Comparison of ENCODE assay signal across 9 cellular contexts in genomic region chr14:58238252-58239247, GRCh38. TPM values are rescaled to one million over a fixed set of nuclear protein-coding genes. Genes with fewer than 3 reads are reported as not detected.
DNase-seq lines count a peak whose midpoint lies in the region; ATAC-seq, FAIRE-seq and TF ChIP-seq lines count a peak whose summit lies in the region.
"Had no signal": no experiment of that assay in that cellular context is flagged by ENCODE, and none has a peak within 500 bp of the region (broad histone marks: within the 10 kb centered on the region; RNA-seq: fewer than 3 reads in every experiment).

No MANE protein-coding gene starts in this region.

- H3K9me3 Mint-ChIP-seq in astrocyte (ENCODE audit: unreplicated experiment), result no peaks in the 10 kb centered on the region
- H3K9me3 Mint-ChIP-seq: stimulated activated naive B cell treated with anti-CD40 and anti-IgM and Interleukin-4, amounts not matched to agents 10 μg/mL and 1 μg/mL and 100 μg/mL, for 72 hours had no signal

- no peaks in the 10 kb centered on the region for H3K27me3 ChIP-seq in H7 (ENCODE audit: control insufficient read depth, insufficient read depth, low read length)
- no peaks in the 10 kb centered on the region for H3K27me3 ChIP-seq in astrocyte (ENCODE audit: insufficient read depth, low read length)

- ATAC-seq in HG02938 (IDR thresholded peaks at IDR 0.05; ENCODE audit: unreplicated experiment), result no peak

- no peaks in the 10 kb centered on the region for H3K27me3 Mint-ChIP-seq in astrocyte (ENCODE audit: low read depth, unreplicated experiment)
- H3K27me3 Mint-ChIP-seq: stimulated activated naive B cell treated with anti-CD40 and anti-IgM and Interleukin-4, amounts not matched to agents 10 μg/mL and 1 μg/mL and 100 μg/mL, for 72 hours had no signal

- H3K36me3 ChIP-seq in H7 (replicated peaks; ENCODE audit: control insufficient read depth, insufficient read depth, low read length) (no peaks in the 10 kb centered on the region), astrocyte (ENCODE audit: insufficient read depth, low read length) (no peaks in the 10 kb centered on the region), kidney (ENCODE audit: control insufficient read depth in 1 of 2, insufficient read depth in 2 of 2, low read length in 2 of 2) (no peaks in the 10 kb centered on the region)

- DNase-seq in H7, result peak; percentile 50
- DNase-seq in astrocyte (ENCODE audit: low read depth), result peak; percentile 6
- no peak for DNase-seq in kidney
- peak in 3 of 49 donors; percentile 2 to 10 (median 10) for DNase-seq in substantia nigra (lab: John Stamatoyannopoulos, UW)
- DNase-seq in NCI-H446 treated with DMSO at 0.1 percent for 48 hours (lab: John Stamatoyannopoulos, UW), result no peak
- no peak for DNase-seq in KG1 (lab: John Stamatoyannopoulos, UW)
- DNase-seq: stimulated activated naive B cell treated with anti-CD40 and anti-IgM and Interleukin-4, amounts not matched to agents 10 μg/mL and 1 μg/mL and 100 μg/mL, for 72 hours had no signal

- FAIRE-seq in astrocyte (lab: Jason Lieb, UNC) (no peak), kidney (lab: Jason Lieb, UNC) (no peak)

- no peak overlapping the region for H2AFZ ChIP-seq in astrocyte (ENCODE audit: low read depth, low read length)

- H3K4me1 ChIP-seq in astrocyte (ENCODE audit: insufficient read depth, low read length) (peaks cover 3% of the 10 kb centered on the region), kidney (ENCODE audit: control insufficient read depth in 1 of 2, insufficient read depth in 1 of 2, low read depth in 1 of 2, low read length in 2 of 2) (peaks cover 0 to 6% of the 10 kb centered on the region in 2 donors)

- no peaks in the 10 kb centered on the region for H3K36me3 Mint-ChIP-seq in astrocyte (ENCODE audit: low read depth, unreplicated experiment)

- H3K9ac ChIP-seq in astrocyte (ENCODE audit: low read length) (no peak overlapping the region), kidney (ENCODE audit: low read length in 2 of 2) (peak overlapping the region; percentile 81 to 94)

- no peaks in the 10 kb centered on the region for H3K79me2 ChIP-seq in astrocyte (ENCODE audit: insufficient read depth, low read length)

- H3K27ac Mint-ChIP-seq in astrocyte (ENCODE audit: unreplicated experiment), result no peak overlapping the region
- H3K27ac Mint-ChIP-seq: stimulated activated naive B cell treated with anti-CD40 and anti-IgM and Interleukin-4, amounts not matched to agents 10 μg/mL and 1 μg/mL and 100 μg/mL, for 72 hours had no signal

- peak overlapping the region; percentile 61 for H3K4me3 ChIP-seq in H7 (ENCODE audit: insufficient read depth, low read depth, low read length)
- peak overlapping the region; percentile 88 for H3K4me3 ChIP-seq in astrocyte (ENCODE audit: insufficient read depth, low read depth, low read length)
- peak overlapping the region; percentile 90 to 97 for H3K4me3 ChIP-seq in kidney (ENCODE audit: low read length in 2 of 2)

- no peak for TF ChIP-seq CTCF in 22Rv1 (IDR thresholded peaks at IDR 0.05)
- TF ChIP-seq CTCF in astrocyte (IDR thresholded peaks at IDR 0.05; ENCODE audit: insufficient read depth, low read depth, low read length), result no peak
- TF ChIP-seq CTCF in kidney (IDR thresholded peaks at IDR 0.05; ENCODE audit: borderline replicate concordance, extremely low read depth, insufficient read depth), result no peak

- H3K4me2 ChIP-seq in astrocyte (ENCODE audit: low read length), result peak overlapping the region; percentile 83

- H4K20me1 ChIP-seq in astrocyte (ENCODE audit: insufficient read depth, low read length), result no peaks in the 10 kb centered on the region

- intact Hi-C loops in kidney (cut with DNase I), result no loop called here

- H3K4me1 Mint-ChIP-seq in astrocyte (ENCODE audit: low read depth, unreplicated experiment), result peaks cover 3% of the 10 kb centered on the region

- H3K9me3 ChIP-seq in astrocyte (ENCODE audit: insufficient read depth, low read depth, low read length), result no peaks in the 10 kb centered on the region
- H3K9me3 ChIP-seq in kidney (ENCODE audit: control insufficient read depth in 1 of 2, low read length in 2 of 2), result no peaks in the 10 kb centered on the region

- H3K27ac ChIP-seq in 22Rv1 (0 out of 2 replicates have a peak overlapping the region, but pooled peaks have one; percentile 18), astrocyte (ENCODE audit: low read depth, low read length) (no peak overlapping the region), kidney (ENCODE audit: low read depth in 2 of 2, low read length in 2 of 2) (peak overlapping the region; percentile 64 to 90), substantia nigra (ENCODE audit: low read depth, low read length, poor library complexity, severe bottlenecking) (peak overlapping the region; percentile 36)

- no peak overlapping the region for H3K4me3 Mint-ChIP-seq in astrocyte (ENCODE audit: unreplicated experiment)
- H3K4me3 Mint-ChIP-seq: stimulated activated naive B cell treated with anti-CD40 and anti-IgM and Interleukin-4, amounts not matched to agents 10 μg/mL and 1 μg/mL and 100 μg/mL, for 72 hours had no signal

RNA-seq across cellular contexts. Expression of gene PSMA3, which starts 6.1 kb away (rescaled TPM):
- total RNA-seq in H7 (2014; rRNA removed; shearing (Covaris generic)), result 132 and 136 TPM in 2 replicates
- total RNA-seq in astrocyte (215 and 232 TPM in 2 replicates), kidney (151 TPM)
- polyA plus RNA-seq in kidney (ENCODE audit: insufficient read depth, low read depth, low replicate concordance), result 164 TPM

RNA-seq across cellular contexts. Expression of gene ACTR10, which starts 38.6 kb away (rescaled TPM):
- total RNA-seq in H7 (2014; rRNA removed; shearing (Covaris generic)), result 40.9 and 46.2 TPM in 2 replicates
- total RNA-seq in astrocyte (92.5 and 98.7 TPM in 2 replicates), kidney (68.1 TPM)
- 96.6 TPM for polyA plus RNA-seq in kidney (ENCODE audit: insufficient read depth, low read depth, low replicate concordance)

RNA-seq across cellular contexts. Expression of gene ARID4A, which starts 59.8 kb away (rescaled TPM):
- total RNA-seq in H7 (2014; rRNA removed; shearing (Covaris generic)), result 3.5 and 5.9 TPM in 2 replicates
- total RNA-seq in astrocyte (24.5 and 26.6 TPM in 2 replicates), kidney (32.5 TPM)
- 3.9 TPM for polyA plus RNA-seq in kidney (ENCODE audit: insufficient read depth, low read depth, low replicate concordance)

Comparison
In these comparisons a context has a peak if more than half of its experiments do, and no peak if none do; other contexts are left out.
1. DNase-seq: peak in H7 (single experiment) and astrocyte (single experiment); none in kidney (single experiment), NCI-H446 treated with DMSO at 0.1 percent for 48 hours (single experiment) and KG1 (single experiment).
2. Peak in every context shown above with its lines, with median percentiles within 50 percentile points of each other: H3K4me3 ChIP-seq.